ENCODE assay signal across 8 cellular contexts in the genomic region with DNA sequence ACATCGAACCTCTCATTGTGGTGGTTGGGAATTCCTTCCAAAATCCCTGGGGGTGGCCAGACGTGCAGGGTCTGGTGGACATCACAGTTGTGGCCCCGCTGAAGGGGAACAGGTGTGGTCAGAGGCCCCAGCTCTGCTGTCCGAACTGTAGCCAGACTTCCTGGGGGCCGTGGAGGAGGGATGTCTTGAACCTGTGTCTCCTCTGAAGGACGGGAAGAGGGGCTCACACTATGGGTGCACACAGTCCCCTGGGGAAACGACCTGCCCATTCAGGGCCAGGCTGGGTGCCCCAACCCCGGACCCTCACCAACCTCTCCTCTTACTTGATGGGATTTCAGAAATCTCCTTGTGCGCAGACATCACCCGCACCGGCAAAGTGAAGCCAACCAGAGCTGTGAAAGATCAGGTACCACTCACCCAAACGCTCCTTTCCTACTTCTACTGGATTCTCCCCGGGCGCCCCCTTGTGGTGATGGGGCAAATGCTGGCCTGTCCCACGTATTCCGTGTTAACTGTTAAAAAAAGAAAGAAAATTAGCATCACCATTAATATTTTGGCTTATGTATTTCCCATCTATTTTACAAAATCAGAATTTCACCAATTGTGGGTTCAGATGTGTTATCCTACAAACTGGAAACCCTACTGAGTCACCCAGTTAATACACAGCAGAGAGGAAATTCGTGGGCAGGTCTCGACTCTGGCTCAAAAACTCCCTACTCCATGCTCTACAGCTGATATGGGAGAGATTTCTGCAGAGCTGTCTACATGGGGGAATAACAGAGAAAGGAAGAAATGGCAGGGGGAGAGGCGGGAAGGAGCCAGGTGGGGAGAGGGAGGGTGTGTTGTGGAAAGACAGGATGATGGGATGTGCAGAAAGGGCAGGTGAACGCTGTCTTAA. TPM values are rescaled to one million over a fixed set of nuclear protein-coding genes. Genes with fewer than 3 reads are reported as not detected.
A peak's percentile ranks its signal among the peaks of the same experiment; 100 is the strongest.
DNase-seq lines count a peak whose midpoint lies in the region; ATAC-seq, FAIRE-seq and TF ChIP-seq lines count a peak whose summit lies in the region.

No MANE protein-coding gene starts in this region.

- H3K4me1 ChIP-seq in keratinocyte (ENCODE audit: control insufficient read depth, extremely low read depth, insufficient read depth, low read length): peaks cover 11% of the 10 kb centered on the region

- no peak overlapping the region for H3K9ac ChIP-seq in keratinocyte (ENCODE audit: control insufficient read depth, extremely low read depth, insufficient read depth, low read length)

- no peaks in the 10 kb centered on the region for H3K36me3 ChIP-seq in brain microvascular endothelial cell (replicated peaks)
- H3K36me3 ChIP-seq in keratinocyte (ENCODE audit: control insufficient read depth in 2 of 2, extremely low read depth in 1 of 2, insufficient read depth in 2 of 2, low read length in 2 of 2): no peaks in the 10 kb centered on the region

- H3K27ac ChIP-seq in brain microvascular endothelial cell (no peak overlapping the region), keratinocyte (ENCODE audit: control insufficient read depth, insufficient read depth, low read length) (no peak overlapping the region)

- H3K27me3 ChIP-seq in brain microvascular endothelial cell (replicated peaks): peaks cover 2% of the 10 kb centered on the region
- no peaks in the 10 kb centered on the region for H3K27me3 ChIP-seq in keratinocyte (ENCODE audit: control insufficient read depth, extremely low read depth, insufficient read depth, low read length)

- in situ Hi-C loops in brain microvascular endothelial cell (cut with HindIII; ENCODE audit: low pct_ligation_motif_present, low sequenced_read_pairs): no loop called here

- TF ChIP-seq CTCF in GM12865 (IDR thresholded peaks at IDR 0.05; ENCODE audit: insufficient read depth, low read depth, low read length, missing control alignments) (peak; percentile 87), brain microvascular endothelial cell (IDR thresholded peaks at IDR 0.05; ENCODE audit: low read depth, low read length, missing control alignments) (peak; percentile 95), keratinocyte (optimal IDR thresholded peaks at IDR 0.05 in 1 of 3, IDR thresholded peaks at IDR 0.05 in 1 of 3, conservative IDR thresholded peaks at IDR 0.05 in 1 of 3; ENCODE audit: extremely low read depth in 1 of 3, insufficient read depth in 2 of 3, low read length in 3 of 3) (peak; percentile 74 to 90 (median 84))

- DNase-seq in GM12865 (ENCODE audit: low read depth): peak; percentile 63
- peak; percentile 51 for DNase-seq in NCI-H128 (lab: John Stamatoyannopoulos, UW; ENCODE audit: unreplicated experiment)
- DNase-seq in UCSD-AML1 (lab: John Stamatoyannopoulos, UW; ENCODE audit: unreplicated experiment): peak; percentile 73
- DNase-seq in brain microvascular endothelial cell: peak; percentile 58
- DNase-seq in keratinocyte (ENCODE audit: low read depth, low spot score): no peak
- DNase-seq in stimulated activated CD4-positive, alpha-beta T cell treated with anti-CD3 and anti-CD28 coated beads, Interleukin-1b, Interleukin-23, amount 100 ng/mL, for 24 hours (ENCODE audit: low read depth in 4 of 4, low spot score in 1 of 4): peak; percentile 39 to 62 (median 52)

- H3K9me3 ChIP-seq in keratinocyte (ENCODE audit: control insufficient read depth, low read depth, low read length): no peaks in the 10 kb centered on the region

- H3K4me3 ChIP-seq in GM12865 (ENCODE audit: low read depth, low read length) (no peak overlapping the region), brain microvascular endothelial cell (ENCODE audit: low read depth, low read length) (no peak overlapping the region), keratinocyte (ENCODE audit: control insufficient read depth in 2 of 3, extremely low read depth in 1 of 3, insufficient read depth in 2 of 3, low read depth in 1 of 3, low read length in 3 of 3) (no peak overlapping the region)

- peak; percentile 78 for FAIRE-seq in keratinocyte (lab: Jason Lieb, UNC)

- peak overlapping the region; percentile 7 for H2AFZ ChIP-seq in keratinocyte (ENCODE audit: control insufficient read depth, low read length)

- no peak for ATAC-seq in HG03460 (IDR thresholded peaks at IDR 0.05; ENCODE audit: unreplicated experiment)
- ATAC-seq in GM19452 (IDR thresholded peaks at IDR 0.05; ENCODE audit: unreplicated experiment): no peak

- no peaks in the 10 kb centered on the region for H4K20me1 ChIP-seq in keratinocyte (ENCODE audit: control insufficient read depth, extremely low read depth, insufficient read depth, low read length)

- no peaks in the 10 kb centered on the region for H3K9me1 ChIP-seq in keratinocyte (ENCODE audit: control insufficient read depth, extremely low read depth, insufficient read depth, low read length)

- H3K4me2 ChIP-seq in keratinocyte (ENCODE audit: control insufficient read depth, extremely low read depth, insufficient read depth, low read depth, low read length): peak overlapping the region; percentile 0

- H3K79me2 ChIP-seq in keratinocyte (ENCODE audit: control insufficient read depth, insufficient read depth, low read length): no peaks in the 10 kb centered on the region

- dilution Hi-C loops in keratinocyte (cut with MboI; ENCODE audit: extremely low pct_ligation_motif_present, low sequenced_read_pairs): no loop called here

RNA-seq across cellular contexts. Expression of a gene that starts 28.1 kb away (rescaled TPM):
- polyA plus RNA-seq in keratinocyte: 0.03 to 0.32 TPM (median 0.05 TPM) in 3 replicates
- not detected for polyA plus RNA-seq in keratinocyte (2011; ENCODE audit: low read depth)
- polyA plus RNA-seq in keratinocyte (2011; cell fraction: cytosol; rRNA removed): 0.04 TPM in 1 of 2 replicates, not detected in the other
- polyA plus RNA-seq in keratinocyte (2011; cell fraction: nucleus; rRNA removed): not detected in 2 replicates
- polyA plus RNA-seq in keratinocyte (2012; ENCODE audit: low replicate concordance): 0.05 TPM in 1 of 2 replicates, not detected in the other
- 1.6 TPM in 1 of 3 replicates, not detected in the others for polyA minus RNA-seq in keratinocyte
- not detected for polyA minus RNA-seq in keratinocyte (2011; cell fraction: cytosol; rRNA and poly(A)+ RNA removed)
- not detected in 2 replicates for polyA minus RNA-seq in keratinocyte (2011; cell fraction: nucleus; rRNA and poly(A)+ RNA removed)

RNA-seq across cellular contexts. Expression of a gene that starts 35.9 kb away (rescaled TPM):
- not detected in 3 replicates for polyA plus RNA-seq in keratinocyte
- polyA plus RNA-seq in keratinocyte (2011; ENCODE audit: low read depth): not detected
- polyA plus RNA-seq in keratinocyte (2011; cell fraction: cytosol; rRNA removed): not detected in 2 replicates
- polyA plus RNA-seq in keratinocyte (2011; cell fraction: nucleus; rRNA removed): not detected in 2 replicates
- not detected in 2 replicates for polyA plus RNA-seq in keratinocyte (2012; ENCODE audit: low replicate concordance)
- not detected in 3 replicates for polyA minus RNA-seq in keratinocyte
- not detected for polyA minus RNA-seq in keratinocyte (2011; cell fraction: cytosol; rRNA and poly(A)+ RNA removed)
- not detected in 2 replicates for polyA minus RNA-seq in keratinocyte (2011; cell fraction: nucleus; rRNA and poly(A)+ RNA removed)
